31 cellular contexts compared by ENCODE assay signal in genomic region chr1:17857109-17857499, GRCh38.
"Had no signal": no experiment of that assay in that cellular context is flagged by ENCODE, and none has a peak within 500 bp of the region (broad histone marks: within the 10 kb centered on the region; RNA-seq: fewer than 3 reads in every experiment).

No MANE protein-coding gene starts in this region.

- H3K4me2 ChIP-seq: KMS-11 had no signal

- H3K27ac ChIP-seq: KMS-11 had no signal

- H3K4me3 ChIP-seq: MG63 had no signal

- H3K9me3 ChIP-seq: MG63 had no signal

- H3K36me3 ChIP-seq: MG63 had no signal

- H3K27me3 ChIP-seq: MG63 had no signal

- H3K9ac ChIP-seq: KMS-11 had no signal

- DNase-seq: Karpas-422, Kasumi-1, MG63, MM.1S, MV-4-11, NCI-H1048, NCI-H1092, NCI-H1092 treated with DMSO at 0.1 percent for 48 hours, NCI-H1417, NCI-H1417 treated with DMSO at 0.1 percent for 48 hours, NCI-H1436, NCI-H1436 treated with DMSO at 0.1 percent for 48 hours, NCI-H146, NCI-H1694, NCI-H1694 treated with DMSO at 0.1 percent for 48 hours, NCI-H187, NCI-H187 treated with DMSO at 0.1 percent for 48 hours, NCI-H1930, NCI-H2029, NCI-H2029 treated with DMSO at 0.1 percent for 48 hours, NCI-H2081 treated with DMSO at 0.1 percent for 48 hours, NCI-H2107, NCI-H2171, NCI-H2171 treated with DMSO at 0.1 percent for 48 hours, NCI-H226, NCI-H345, NCI-H446, NCI-H446 treated with DMSO at 0.1 percent for 48 hours, NCI-H510A, NCI-H510A treated with DMSO at 0.1 percent for 48 hours had no signal
